ENCODE assay signal across 8 cellular contexts in the genomic region with DNA sequence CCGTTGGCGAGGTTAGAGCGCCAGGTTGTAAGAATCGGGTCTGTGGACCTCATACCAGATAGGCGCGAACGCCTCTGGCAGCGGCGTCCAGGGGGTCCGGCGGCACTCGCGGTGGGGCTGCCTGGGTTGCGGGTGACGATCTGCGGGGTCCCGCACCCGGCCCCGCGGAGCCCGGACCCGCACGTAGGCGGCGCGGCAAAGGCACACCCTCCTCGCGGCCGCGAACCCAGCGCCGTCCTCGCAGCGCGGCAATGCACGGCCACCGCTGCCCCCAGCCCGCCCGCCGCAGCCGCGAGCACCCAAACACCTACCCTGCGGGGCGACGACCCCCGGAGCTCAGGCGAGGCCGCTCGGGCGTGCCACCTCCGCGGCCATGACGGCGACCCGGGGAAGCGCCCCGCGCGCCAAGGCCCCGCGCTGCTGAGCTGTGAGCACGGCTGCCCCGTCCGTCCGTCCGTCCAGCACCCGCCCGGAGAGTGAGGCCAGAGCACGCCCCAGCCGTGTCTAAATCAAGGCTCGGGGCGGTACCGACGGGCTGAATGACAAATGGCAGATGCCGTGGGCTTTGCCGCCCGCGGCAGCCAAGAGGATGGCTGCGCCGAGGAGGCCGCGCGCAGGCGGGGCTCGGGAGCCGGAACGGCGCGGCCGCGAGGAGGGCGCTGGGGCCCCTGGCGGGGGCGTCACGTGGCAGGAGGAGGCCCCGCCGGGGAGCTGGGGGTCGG. TPM values are rescaled to one million over a fixed set of nuclear protein-coding genes. Genes with fewer than 3 reads are reported as not detected.
DNase-seq lines count a peak whose midpoint lies in the region; ATAC-seq and TF ChIP-seq lines count a peak whose summit lies in the region.

PLAGL1 (minus strand) TSS at position 481 of the 722 bp plus-strand sequence. CDS start 60,123 bp downstream, outside the sequence.

- peak; percentile 63 for DNase-seq in AG08395 (ENCODE audit: low spot score)
- DNase-seq in coronary artery (ENCODE audit: low spot score): peak; percentile 77
- DNase-seq in left lobe of liver (ENCODE audit: low spot score): peak; percentile 48
- DNase-seq in stimulated activated CD4-positive, alpha-beta T cell treated with anti-CD3 and anti-CD28 coated beads, Interleukin-4, amount 100 ng/mL, for 48 hours (ENCODE audit: low read depth in 2 of 2): peak; percentile 4 to 9

- no peak for TF ChIP-seq CTCF in coronary artery (IDR thresholded peaks at IDR 0.05)

- peak; percentile 68 for ATAC-seq in GM18868 (IDR thresholded peaks at IDR 0.05; ENCODE audit: unreplicated experiment)
- peak; percentile 61 for ATAC-seq in HG03175 (IDR thresholded peaks at IDR 0.05; ENCODE audit: unreplicated experiment)
- ATAC-seq in SK-N-SH treated with all-trans-retinoic acid at 6 μM for 48 hours: peak; percentile 87
- peak; percentile 75 for ATAC-seq in left lobe of liver
- ATAC-seq in GM18858 (IDR thresholded peaks at IDR 0.05; ENCODE audit: unreplicated experiment): no peak

- H3K27ac ChIP-seq in coronary artery: peak within 1 kb of the TSS; percentile 74 to 82

- H3K4me3 ChIP-seq in coronary artery: peak within 1 kb of the TSS; percentile 76

TF ChIP-seq in SK-N-SH treated with all-trans-retinoic acid at 6 μM for 48 hours, 23 proteins besides CTCF, POLR2A, EP300 and RAD21:
- no peak for TF ChIP-seq RARB (CRISPR knock-in tag; IDR thresholded peaks at IDR 0.05)
- no peak for TF ChIP-seq ARNTL (CRISPR knock-in tag; IDR thresholded peaks at IDR 0.05; ENCODE audit: borderline replicate concordance, low read depth)
- TF ChIP-seq SNAI2 (CRISPR knock-in tag; IDR thresholded peaks at IDR 0.05): no peak
- no peak for TF ChIP-seq TCF4 (CRISPR knock-in tag; IDR thresholded peaks at IDR 0.05; ENCODE audit: borderline replicate concordance)
- no peak for TF ChIP-seq ZNF70 (CRISPR knock-in tag; IDR thresholded peaks at IDR 0.05)
- TF ChIP-seq ZFP3 (CRISPR knock-in tag; IDR thresholded peaks at IDR 0.05): no peak
- no peak for TF ChIP-seq GLIS3 (CRISPR knock-in tag; IDR thresholded peaks at IDR 0.05)

RNA-seq across cellular contexts. Expression of gene PLAGL1, which starts in this region (rescaled TPM):
- 1.2 TPM for total RNA-seq in left lobe of liver

Comparison
In these comparisons a context has a peak if more than half of its experiments do, and no peak if none do; other contexts are left out.
1. DNase-seq: peak in every context shown above with its lines; median percentile 77 in coronary artery; 63 in AG08395; 48 in left lobe of liver; 6 in stimulated activated CD4-positive, alpha-beta T cell treated with anti-CD3 and anti-CD28 coated beads, Interleukin-4, amount 100 ng/mL, for 48 hours.